ENCODE assay signal across 1 cellular context in the genomic region with DNA sequence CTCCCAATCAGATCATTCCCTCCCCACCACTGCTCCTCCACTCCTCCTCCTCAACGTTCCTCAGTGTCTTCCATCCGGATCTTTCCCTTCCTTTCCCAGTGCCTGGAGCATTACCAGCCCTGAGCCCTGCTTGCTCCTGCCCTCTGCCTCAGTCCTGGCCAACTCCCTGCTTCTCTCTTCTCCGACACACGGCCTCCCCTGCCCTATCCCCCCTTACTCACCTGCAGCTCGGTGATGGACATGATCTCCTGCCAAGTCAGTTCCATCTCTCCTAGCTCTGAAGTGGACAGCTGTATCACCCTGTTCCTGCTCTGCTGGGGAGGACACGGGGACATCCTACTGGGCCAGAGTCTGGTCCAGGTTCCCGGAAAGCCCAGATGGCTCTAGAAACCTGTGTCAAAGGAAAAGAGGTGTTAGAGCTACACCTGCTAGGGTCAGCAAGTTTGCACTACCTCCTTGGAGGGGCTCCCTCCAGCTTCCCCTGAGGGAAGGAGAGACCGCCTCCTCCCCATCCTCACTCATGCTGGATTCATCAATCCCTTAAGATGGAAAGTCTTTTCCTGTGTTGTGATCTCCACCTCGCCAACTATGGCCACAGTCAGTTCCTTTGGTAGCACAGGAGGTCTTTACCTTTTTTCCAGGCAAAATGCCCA.
A peak's percentile ranks its signal among the peaks of the same experiment; 100 is the strongest.
TF ChIP-seq lines count a peak whose summit lies in the region.

No MANE protein-coding gene starts in this region.

TF ChIP-seq in K562, 482 proteins besides CTCF, POLR2A, EP300 and RAD21 (continued from another document and continues in another):
- TF ChIP-seq, protein P1, sequence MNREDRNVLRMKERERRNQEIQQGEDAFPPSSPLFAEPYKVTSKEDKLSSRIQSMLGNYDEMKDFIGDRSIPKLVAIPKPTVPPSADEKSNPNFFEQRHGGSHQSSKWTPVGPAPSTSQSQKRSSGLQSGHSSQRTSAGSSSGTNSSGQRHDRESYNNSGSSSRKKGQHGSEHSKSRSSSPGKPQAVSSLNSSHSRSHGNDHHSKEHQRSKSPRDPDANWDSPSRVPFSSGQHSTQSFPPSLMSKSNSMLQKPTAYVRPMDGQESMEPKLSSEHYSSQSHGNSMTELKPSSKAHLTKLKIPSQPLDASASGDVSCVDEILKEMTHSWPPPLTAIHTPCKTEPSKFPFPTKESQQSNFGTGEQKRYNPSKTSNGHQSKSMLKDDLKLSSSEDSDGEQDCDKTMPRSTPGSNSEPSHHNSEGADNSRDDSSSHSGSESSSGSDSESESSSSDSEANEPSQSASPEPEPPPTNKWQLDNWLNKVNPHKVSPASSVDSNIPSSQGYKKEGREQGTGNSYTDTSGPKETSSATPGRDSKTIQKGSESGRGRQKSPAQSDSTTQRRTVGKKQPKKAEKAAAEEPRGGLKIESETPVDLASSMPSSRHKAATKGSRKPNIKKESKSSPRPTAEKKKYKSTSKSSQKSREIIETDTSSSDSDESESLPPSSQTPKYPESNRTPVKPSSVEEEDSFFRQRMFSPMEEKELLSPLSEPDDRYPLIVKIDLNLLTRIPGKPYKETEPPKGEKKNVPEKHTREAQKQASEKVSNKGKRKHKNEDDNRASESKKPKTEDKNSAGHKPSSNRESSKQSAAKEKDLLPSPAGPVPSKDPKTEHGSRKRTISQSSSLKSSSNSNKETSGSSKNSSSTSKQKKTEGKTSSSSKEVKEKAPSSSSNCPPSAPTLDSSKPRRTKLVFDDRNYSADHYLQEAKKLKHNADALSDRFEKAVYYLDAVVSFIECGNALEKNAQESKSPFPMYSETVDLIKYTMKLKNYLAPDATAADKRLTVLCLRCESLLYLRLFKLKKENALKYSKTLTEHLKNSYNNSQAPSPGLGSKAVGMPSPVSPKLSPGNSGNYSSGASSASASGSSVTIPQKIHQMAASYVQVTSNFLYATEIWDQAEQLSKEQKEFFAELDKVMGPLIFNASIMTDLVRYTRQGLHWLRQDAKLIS (CRISPR knock-in tag; IDR thresholded peaks at IDR 0.05): no peak
- TF ChIP-seq U2AF1 (optimal IDR thresholded peaks at IDR 0.05; ENCODE audit: low read depth, low read length): no peak
- TF ChIP-seq, protein P2, sequence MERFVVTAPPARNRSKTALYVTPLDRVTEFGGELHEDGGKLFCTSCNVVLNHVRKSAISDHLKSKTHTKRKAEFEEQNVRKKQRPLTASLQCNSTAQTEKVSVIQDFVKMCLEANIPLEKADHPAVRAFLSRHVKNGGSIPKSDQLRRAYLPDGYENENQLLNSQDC (CRISPR knock-in tag; IDR thresholded peaks at IDR 0.05): no peak
- TF ChIP-seq, protein P3, sequence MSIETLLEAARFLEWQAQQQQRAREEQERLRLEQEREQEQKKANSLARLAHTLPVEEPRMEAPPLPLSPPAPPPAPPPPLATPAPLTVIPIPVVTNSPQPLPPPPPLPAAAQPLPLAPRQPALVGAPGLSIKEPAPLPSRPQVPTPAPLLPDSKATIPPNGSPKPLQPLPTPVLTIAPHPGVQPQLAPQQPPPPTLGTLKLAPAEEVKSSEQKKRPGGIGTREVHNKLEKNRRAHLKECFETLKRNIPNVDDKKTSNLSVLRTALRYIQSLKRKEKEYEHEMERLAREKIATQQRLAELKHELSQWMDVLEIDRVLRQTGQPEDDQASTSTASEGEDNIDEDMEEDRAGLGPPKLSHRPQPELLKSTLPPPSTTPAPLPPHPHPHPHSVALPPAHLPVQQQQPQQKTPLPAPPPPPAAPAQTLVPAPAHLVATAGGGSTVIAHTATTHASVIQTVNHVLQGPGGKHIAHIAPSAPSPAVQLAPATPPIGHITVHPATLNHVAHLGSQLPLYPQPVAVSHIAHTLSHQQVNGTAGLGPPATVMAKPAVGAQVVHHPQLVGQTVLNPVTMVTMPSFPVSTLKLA (conservative IDR thresholded peaks at IDR 0.05): no peak
- peak; percentile 72 for TF ChIP-seq ZEB2 (IDR thresholded peaks at IDR 0.05)
- TF ChIP-seq, protein P4, sequence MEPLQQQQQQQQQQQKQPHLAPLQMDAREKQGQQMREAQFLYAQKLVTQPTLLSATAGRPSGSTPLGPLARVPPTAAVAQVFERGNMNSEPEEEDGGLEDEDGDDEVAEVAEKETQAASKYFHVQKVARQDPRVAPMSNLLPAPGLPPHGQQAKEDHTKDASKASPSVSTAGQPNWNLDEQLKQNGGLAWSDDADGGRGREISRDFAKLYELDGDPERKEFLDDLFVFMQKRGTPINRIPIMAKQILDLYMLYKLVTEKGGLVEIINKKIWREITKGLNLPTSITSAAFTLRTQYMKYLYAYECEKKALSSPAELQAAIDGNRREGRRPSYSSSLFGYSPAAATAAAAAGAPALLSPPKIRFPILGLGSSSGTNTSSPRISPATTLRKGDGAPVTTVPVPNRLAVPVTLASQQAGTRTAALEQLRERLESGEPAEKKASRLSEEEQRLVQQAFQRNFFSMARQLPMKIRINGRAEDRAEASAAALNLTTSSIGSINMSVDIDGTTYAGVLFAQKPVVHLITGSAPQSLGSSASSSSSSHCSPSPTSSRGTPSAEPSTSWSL (CRISPR knock-in tag; IDR thresholded peaks at IDR 0.05; ENCODE audit: borderline replicate concordance): no peak
- TF ChIP-seq GTF2F1 (IDR thresholded peaks at IDR 0.05; ENCODE audit: low read depth, low read length): no peak
- peak; percentile 64; the same call in 1 of the 2 replicates for TF ChIP-seq NFRKB (IDR thresholded peaks at IDR 0.05; ENCODE audit: low read depth)
- TF ChIP-seq ZNF444 (CRISPR knock-in tag; IDR thresholded peaks at IDR 0.05): no peak
- TF ChIP-seq ZNF76 (CRISPR knock-in tag; IDR thresholded peaks at IDR 0.05; ENCODE audit: borderline replicate concordance): no peak
- no peak for TF ChIP-seq SMAD1 (IDR thresholded peaks at IDR 0.05; ENCODE audit: low read depth, low read length, partially characterized antibody)
- TF ChIP-seq, protein P5, sequence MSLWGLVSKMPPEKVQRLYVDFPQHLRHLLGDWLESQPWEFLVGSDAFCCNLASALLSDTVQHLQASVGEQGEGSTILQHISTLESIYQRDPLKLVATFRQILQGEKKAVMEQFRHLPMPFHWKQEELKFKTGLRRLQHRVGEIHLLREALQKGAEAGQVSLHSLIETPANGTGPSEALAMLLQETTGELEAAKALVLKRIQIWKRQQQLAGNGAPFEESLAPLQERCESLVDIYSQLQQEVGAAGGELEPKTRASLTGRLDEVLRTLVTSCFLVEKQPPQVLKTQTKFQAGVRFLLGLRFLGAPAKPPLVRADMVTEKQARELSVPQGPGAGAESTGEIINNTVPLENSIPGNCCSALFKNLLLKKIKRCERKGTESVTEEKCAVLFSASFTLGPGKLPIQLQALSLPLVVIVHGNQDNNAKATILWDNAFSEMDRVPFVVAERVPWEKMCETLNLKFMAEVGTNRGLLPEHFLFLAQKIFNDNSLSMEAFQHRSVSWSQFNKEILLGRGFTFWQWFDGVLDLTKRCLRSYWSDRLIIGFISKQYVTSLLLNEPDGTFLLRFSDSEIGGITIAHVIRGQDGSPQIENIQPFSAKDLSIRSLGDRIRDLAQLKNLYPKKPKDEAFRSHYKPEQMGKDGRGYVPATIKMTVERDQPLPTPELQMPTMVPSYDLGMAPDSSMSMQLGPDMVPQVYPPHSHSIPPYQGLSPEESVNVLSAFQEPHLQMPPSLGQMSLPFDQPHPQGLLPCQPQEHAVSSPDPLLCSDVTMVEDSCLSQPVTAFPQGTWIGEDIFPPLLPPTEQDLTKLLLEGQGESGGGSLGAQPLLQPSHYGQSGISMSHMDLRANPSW (CRISPR knock-in tag; IDR thresholded peaks at IDR 0.05): no peak
- no peak for TF ChIP-seq DMBX1 (CRISPR knock-in tag; IDR thresholded peaks at IDR 0.05; ENCODE audit: borderline replicate concordance)
- TF ChIP-seq ZFX (CRISPR knock-in tag; IDR thresholded peaks at IDR 0.05): no peak; the same call in 1 of the 2 replicates
- TF ChIP-seq, protein P6, sequence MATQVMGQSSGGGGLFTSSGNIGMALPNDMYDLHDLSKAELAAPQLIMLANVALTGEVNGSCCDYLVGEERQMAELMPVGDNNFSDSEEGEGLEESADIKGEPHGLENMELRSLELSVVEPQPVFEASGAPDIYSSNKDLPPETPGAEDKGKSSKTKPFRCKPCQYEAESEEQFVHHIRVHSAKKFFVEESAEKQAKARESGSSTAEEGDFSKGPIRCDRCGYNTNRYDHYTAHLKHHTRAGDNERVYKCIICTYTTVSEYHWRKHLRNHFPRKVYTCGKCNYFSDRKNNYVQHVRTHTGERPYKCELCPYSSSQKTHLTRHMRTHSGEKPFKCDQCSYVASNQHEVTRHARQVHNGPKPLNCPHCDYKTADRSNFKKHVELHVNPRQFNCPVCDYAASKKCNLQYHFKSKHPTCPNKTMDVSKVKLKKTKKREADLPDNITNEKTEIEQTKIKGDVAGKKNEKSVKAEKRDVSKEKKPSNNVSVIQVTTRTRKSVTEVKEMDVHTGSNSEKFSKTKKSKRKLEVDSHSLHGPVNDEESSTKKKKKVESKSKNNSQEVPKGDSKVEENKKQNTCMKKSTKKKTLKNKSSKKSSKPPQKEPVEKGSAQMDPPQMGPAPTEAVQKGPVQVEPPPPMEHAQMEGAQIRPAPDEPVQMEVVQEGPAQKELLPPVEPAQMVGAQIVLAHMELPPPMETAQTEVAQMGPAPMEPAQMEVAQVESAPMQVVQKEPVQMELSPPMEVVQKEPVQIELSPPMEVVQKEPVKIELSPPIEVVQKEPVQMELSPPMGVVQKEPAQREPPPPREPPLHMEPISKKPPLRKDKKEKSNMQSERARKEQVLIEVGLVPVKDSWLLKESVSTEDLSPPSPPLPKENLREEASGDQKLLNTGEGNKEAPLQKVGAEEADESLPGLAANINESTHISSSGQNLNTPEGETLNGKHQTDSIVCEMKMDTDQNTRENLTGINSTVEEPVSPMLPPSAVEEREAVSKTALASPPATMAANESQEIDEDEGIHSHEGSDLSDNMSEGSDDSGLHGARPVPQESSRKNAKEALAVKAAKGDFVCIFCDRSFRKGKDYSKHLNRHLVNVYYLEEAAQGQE (CRISPR knock-in tag; IDR thresholded peaks at IDR 0.05; ENCODE audit: low read depth): no peak
- TF ChIP-seq MEF2D (tag; conservative IDR thresholded peaks at IDR 0.05; ENCODE audit: low read depth): no peak
- peak; percentile 41; the same call in 1 of the 2 replicates for TF ChIP-seq ZNF12 (CRISPR knock-in tag; IDR thresholded peaks at IDR 0.05)
- TF ChIP-seq, protein P7, sequence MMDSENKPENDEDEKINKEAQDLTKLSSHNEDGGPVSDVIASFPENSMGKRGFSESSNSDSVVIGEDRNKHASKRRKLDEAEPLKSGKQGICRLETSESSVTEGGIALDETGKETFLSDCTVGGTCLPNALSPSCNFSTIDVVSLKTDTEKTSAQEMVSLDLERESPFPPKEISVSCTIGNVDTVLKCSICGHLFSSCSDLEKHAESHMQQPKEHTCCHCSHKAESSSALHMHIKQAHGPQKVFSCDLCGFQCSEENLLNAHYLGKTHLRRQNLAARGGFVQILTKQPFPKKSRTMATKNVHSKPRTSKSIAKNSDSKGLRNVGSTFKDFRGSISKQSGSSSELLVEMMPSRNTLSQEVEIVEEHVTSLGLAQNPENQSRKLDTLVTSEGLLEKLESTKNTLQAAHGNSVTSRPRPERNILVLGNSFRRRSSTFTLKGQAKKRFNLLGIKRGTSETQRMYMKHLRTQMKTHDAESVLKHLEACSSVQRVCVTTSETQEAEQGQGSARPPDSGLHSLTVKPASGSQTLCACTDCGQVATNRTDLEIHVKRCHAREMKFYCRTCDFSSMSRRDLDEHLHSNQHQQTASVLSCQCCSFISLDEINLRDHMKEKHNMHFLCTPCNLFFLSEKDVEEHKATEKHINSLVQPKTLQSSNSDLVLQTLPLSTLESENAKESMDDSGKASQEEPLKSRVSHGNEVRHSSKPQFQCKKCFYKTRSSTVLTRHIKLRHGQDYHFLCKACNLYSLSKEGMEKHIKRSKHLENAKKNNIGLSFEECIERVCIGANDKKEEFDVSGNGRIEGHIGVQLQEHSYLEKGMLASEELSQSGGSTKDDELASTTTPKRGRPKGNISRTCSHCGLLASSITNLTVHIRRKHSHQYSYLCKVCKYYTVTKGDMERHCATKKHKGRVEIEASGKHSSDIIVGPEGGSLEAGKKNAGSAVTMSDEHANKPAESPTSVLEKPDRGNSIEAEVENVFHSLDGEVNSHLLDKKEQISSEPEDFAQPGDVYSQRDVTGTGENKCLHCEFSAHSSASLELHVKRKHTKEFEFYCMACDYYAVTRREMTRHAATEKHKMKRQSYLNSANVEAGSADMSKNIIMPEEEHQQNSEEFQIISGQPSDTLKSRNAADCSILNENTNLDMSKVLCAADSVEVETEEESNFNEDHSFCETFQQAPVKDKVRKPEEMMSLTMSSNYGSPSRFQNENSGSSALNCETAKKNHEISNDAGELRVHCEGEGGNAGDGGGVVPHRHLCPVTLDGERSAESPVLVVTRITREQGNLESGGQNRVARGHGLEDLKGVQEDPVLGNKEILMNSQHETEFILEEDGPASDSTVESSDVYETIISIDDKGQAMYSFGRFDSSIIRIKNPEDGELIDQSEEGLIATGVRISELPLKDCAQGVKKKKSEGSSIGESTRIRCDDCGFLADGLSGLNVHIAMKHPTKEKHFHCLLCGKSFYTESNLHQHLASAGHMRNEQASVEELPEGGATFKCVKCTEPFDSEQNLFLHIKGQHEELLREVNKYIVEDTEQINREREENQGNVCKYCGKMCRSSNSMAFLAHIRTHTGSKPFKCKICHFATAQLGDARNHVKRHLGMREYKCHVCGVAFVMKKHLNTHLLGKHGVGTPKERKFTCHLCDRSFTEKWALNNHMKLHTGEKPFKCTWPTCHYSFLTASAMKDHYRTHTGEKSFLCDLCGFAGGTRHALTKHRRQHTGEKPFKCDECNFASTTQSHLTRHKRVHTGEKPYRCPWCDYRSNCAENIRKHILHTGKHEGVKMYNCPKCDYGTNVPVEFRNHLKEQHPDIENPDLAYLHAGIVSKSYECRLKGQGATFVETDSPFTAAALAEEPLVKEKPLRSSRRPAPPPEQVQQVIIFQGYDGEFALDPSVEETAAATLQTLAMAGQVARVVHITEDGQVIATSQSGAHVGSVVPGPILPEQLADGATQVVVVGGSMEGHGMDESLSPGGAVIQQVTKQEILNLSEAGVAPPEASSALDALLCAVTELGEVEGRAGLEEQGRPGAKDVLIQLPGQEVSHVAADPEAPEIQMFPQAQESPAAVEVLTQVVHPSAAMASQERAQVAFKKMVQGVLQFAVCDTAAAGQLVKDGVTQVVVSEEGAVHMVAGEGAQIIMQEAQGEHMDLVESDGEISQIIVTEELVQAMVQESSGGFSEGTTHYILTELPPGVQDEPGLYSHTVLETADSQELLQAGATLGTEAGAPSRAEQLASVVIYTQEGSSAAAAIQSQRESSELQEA (IDR thresholded peaks at IDR 0.05; ENCODE audit: low read depth): no peak
- TF ChIP-seq SIN3A (IDR thresholded peaks at IDR 0.05; ENCODE audit: borderline replicate concordance in 2 of 2, control insufficient read depth in 1 of 2, low read depth in 2 of 2, low read length in 2 of 2): peak in 1 of 2 experiments; percentile 18; a peak in 1 of 4 replicates
- TF ChIP-seq HNRNPK (IDR thresholded peaks at IDR 0.05; ENCODE audit: low read depth, low read length, poor library complexity, severe bottlenecking): no peak
- no peak for TF ChIP-seq KLF1 (tag; IDR thresholded peaks at IDR 0.05)
- no peak for TF ChIP-seq TAF9B (IDR thresholded peaks at IDR 0.05; ENCODE audit: partially characterized antibody)
- TF ChIP-seq SAFB2 (IDR thresholded peaks at IDR 0.05; ENCODE audit: borderline replicate concordance, low read depth, low read length, severe bottlenecking): no peak
- no peak for TF ChIP-seq STAG1 (CRISPR knock-in tag; IDR thresholded peaks at IDR 0.05; ENCODE audit: borderline replicate concordance)
- no peak for TF ChIP-seq CXXC5 (CRISPR knock-in tag; IDR thresholded peaks at IDR 0.05)
- no peak for TF ChIP-seq SMARCA5 (IDR thresholded peaks at IDR 0.05)
- TF ChIP-seq, protein P8, sequence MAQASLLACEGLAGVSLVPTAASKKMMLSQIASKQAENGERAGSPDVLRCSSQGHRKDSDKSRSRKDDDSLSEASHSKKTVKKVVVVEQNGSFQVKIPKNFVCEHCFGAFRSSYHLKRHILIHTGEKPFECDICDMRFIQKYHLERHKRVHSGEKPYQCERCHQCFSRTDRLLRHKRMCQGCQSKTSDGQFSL (CRISPR knock-in tag; IDR thresholded peaks at IDR 0.05): no peak
- TF ChIP-seq, protein P8 (tag; IDR thresholded peaks at IDR 0.05): no peak
